ENCODE assay signal across 1 cellular context in the genomic region with DNA sequence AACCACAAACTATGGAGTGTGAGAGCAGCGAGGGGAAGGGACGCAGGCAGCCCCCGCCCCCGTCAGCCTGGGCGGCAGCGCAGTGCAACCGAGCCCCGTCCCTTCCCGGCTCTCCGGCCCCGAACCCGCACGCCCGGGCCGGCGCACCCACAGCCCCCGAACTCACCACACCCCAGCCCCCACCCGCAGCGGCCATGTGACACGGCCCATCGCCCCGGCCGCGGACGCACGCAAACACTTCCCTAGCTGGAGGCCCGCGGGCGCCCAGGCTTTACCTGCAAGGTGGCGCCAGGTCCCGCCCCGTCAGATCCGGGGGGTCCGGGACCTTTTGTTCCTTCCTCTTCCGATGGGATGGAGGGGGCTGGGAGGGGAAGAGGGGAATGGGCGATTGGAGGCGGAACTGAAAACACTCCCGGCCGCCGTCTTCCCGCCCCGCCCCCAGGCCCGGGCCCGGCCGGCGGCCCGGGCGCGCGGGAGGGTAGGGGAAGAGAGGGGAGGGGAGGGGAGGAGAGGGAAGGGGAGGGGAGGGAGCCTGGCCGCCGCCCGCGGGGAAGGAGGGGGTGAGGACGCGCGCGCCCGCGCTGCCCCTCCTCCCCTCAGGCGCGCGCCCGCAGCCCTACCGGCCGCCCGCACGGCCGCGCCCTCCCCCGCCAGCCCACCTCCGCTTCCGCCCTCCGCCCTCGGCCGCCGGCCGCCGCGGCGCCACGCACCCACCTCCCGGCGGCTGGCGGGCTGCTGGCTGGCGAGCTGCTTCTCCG.
TF ChIP-seq lines count a peak whose summit lies in the region.

A gene (minus strand): TSS at position 574 of the 758 bp plus-strand sequence. CDS start 33,903 bp downstream, outside the sequence.

TF ChIP-seq in WTC11, 78 proteins besides CTCF, POLR2A, EP300 and RAD21 (continued from another document and continues in another):
- TF ChIP-seq, protein P1, sequence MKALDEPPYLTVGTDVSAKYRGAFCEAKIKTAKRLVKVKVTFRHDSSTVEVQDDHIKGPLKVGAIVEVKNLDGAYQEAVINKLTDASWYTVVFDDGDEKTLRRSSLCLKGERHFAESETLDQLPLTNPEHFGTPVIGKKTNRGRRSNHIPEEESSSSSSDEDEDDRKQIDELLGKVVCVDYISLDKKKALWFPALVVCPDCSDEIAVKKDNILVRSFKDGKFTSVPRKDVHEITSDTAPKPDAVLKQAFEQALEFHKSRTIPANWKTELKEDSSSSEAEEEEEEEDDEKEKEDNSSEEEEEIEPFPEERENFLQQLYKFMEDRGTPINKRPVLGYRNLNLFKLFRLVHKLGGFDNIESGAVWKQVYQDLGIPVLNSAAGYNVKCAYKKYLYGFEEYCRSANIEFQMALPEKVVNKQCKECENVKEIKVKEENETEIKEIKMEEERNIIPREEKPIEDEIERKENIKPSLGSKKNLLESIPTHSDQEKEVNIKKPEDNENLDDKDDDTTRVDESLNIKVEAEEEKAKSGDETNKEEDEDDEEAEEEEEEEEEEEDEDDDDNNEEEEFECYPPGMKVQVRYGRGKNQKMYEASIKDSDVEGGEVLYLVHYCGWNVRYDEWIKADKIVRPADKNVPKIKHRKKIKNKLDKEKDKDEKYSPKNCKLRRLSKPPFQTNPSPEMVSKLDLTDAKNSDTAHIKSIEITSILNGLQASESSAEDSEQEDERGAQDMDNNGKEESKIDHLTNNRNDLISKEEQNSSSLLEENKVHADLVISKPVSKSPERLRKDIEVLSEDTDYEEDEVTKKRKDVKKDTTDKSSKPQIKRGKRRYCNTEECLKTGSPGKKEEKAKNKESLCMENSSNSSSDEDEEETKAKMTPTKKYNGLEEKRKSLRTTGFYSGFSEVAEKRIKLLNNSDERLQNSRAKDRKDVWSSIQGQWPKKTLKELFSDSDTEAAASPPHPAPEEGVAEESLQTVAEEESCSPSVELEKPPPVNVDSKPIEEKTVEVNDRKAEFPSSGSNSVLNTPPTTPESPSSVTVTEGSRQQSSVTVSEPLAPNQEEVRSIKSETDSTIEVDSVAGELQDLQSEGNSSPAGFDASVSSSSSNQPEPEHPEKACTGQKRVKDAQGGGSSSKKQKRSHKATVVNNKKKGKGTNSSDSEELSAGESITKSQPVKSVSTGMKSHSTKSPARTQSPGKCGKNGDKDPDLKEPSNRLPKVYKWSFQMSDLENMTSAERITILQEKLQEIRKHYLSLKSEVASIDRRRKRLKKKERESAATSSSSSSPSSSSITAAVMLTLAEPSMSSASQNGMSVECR (CRISPR knock-in tag; IDR thresholded peaks at IDR 0.05; ENCODE audit: borderline replicate concordance) = no peak; the same call in 1 of the 2 replicates
- TF ChIP-seq SP1 (CRISPR knock-in tag; conservative IDR thresholded peaks at IDR 0.05) (peak; percentile 40; the same call in 1 of the 2 replicates), ZNF219 (CRISPR knock-in tag; IDR thresholded peaks at IDR 0.05; ENCODE audit: borderline replicate concordance) (no peak), CBFB (CRISPR knock-in tag; IDR thresholded peaks at IDR 0.05; ENCODE audit: low read depth) (no peak), GABPB1 (CRISPR knock-in tag; IDR thresholded peaks at IDR 0.05) (no peak), NFE2L1 (CRISPR knock-in tag; IDR thresholded peaks at IDR 0.05) (no peak), FOXP1 (CRISPR knock-in tag; IDR thresholded peaks at IDR 0.05; ENCODE audit: borderline replicate concordance) (peak; percentile 72; the same call in 1 of the 2 replicates), CREB1 (CRISPR knock-in tag; IDR thresholded peaks at IDR 0.05) (no peak), ZNF263 (CRISPR knock-in tag; IDR thresholded peaks at IDR 0.05; ENCODE audit: low read depth) (no peak), MYBL2 (CRISPR knock-in tag; IDR thresholded peaks at IDR 0.05) (0 out of 2 replicates have a peak, but pooled peaks have one; percentile 32), NR2C2 (CRISPR knock-in tag; IDR thresholded peaks at IDR 0.05) (no peak), ZBTB21 (CRISPR knock-in tag; IDR thresholded peaks at IDR 0.05; ENCODE audit: borderline replicate concordance) (peak; percentile 42; the same call in 1 of the 2 replicates), CREM (CRISPR knock-in tag; IDR thresholded peaks at IDR 0.05) (no peak), TCF7 (CRISPR knock-in tag; IDR thresholded peaks at IDR 0.05; ENCODE audit: low read depth) (no peak), RELA (CRISPR knock-in tag; IDR thresholded peaks at IDR 0.05; ENCODE audit: borderline replicate concordance) (no peak), ZNF121 (CRISPR knock-in tag; IDR thresholded peaks at IDR 0.05) (no peak), TEAD4 (CRISPR knock-in tag; IDR thresholded peaks at IDR 0.05) (no peak), ZNF138 (CRISPR knock-in tag; conservative IDR thresholded peaks at IDR 0.05) (0 out of 2 replicates have a peak, but pooled peaks have one; percentile 25), EMX1 (CRISPR knock-in tag; IDR thresholded peaks at IDR 0.05) (no peak)
- TF ChIP-seq, protein P2, sequence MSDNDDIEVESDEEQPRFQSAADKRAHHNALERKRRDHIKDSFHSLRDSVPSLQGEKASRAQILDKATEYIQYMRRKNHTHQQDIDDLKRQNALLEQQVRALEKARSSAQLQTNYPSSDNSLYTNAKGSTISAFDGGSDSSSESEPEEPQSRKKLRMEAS (CRISPR knock-in tag; IDR thresholded peaks at IDR 0.05) = no peak; the same call in 1 of the 2 replicates
- TF ChIP-seq, protein P3, sequence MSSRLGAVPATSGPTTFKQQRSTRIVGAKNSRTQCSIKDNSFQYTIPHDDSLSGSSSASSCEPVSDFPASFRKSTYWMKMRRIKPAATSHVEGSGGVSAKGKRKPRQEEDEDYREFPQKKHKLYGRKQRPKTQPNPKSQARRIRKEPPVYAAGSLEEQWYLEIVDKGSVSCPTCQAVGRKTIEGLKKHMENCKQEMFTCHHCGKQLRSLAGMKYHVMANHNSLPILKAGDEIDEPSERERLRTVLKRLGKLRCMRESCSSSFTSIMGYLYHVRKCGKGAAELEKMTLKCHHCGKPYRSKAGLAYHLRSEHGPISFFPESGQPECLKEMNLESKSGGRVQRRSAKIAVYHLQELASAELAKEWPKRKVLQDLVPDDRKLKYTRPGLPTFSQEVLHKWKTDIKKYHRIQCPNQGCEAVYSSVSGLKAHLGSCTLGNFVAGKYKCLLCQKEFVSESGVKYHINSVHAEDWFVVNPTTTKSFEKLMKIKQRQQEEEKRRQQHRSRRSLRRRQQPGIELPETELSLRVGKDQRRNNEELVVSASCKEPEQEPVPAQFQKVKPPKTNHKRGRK (CRISPR knock-in tag; IDR thresholded peaks at IDR 0.05; ENCODE audit: borderline replicate concordance) = no peak
- TF ChIP-seq, protein P4, sequence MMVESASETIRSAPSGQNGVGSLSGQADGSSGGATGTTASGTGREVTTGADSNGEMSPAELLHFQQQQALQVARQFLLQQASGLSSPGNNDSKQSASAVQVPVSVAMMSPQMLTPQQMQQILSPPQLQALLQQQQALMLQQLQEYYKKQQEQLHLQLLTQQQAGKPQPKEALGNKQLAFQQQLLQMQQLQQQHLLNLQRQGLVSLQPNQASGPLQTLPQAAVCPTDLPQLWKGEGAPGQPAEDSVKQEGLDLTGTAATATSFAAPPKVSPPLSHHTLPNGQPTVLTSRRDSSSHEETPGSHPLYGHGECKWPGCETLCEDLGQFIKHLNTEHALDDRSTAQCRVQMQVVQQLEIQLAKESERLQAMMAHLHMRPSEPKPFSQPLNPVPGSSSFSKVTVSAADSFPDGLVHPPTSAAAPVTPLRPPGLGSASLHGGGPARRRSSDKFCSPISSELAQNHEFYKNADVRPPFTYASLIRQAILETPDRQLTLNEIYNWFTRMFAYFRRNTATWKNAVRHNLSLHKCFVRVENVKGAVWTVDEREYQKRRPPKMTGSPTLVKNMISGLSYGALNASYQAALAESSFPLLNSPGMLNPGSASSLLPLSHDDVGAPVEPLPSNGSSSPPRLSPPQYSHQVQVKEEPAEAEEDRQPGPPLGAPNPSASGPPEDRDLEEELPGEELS (CRISPR knock-in tag; IDR thresholded peaks at IDR 0.05) = no peak
- TF ChIP-seq, protein P5, sequence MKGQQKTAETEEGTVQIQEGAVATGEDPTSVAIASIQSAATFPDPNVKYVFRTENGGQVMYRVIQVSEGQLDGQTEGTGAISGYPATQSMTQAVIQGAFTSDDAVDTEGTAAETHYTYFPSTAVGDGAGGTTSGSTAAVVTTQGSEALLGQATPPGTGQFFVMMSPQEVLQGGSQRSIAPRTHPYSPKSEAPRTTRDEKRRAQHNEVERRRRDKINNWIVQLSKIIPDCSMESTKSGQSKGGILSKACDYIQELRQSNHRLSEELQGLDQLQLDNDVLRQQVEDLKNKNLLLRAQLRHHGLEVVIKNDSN (CRISPR knock-in tag; IDR thresholded peaks at IDR 0.05) = peak; percentile 53; the same call in 1 of the 2 replicates
- TF ChIP-seq, protein P6, sequence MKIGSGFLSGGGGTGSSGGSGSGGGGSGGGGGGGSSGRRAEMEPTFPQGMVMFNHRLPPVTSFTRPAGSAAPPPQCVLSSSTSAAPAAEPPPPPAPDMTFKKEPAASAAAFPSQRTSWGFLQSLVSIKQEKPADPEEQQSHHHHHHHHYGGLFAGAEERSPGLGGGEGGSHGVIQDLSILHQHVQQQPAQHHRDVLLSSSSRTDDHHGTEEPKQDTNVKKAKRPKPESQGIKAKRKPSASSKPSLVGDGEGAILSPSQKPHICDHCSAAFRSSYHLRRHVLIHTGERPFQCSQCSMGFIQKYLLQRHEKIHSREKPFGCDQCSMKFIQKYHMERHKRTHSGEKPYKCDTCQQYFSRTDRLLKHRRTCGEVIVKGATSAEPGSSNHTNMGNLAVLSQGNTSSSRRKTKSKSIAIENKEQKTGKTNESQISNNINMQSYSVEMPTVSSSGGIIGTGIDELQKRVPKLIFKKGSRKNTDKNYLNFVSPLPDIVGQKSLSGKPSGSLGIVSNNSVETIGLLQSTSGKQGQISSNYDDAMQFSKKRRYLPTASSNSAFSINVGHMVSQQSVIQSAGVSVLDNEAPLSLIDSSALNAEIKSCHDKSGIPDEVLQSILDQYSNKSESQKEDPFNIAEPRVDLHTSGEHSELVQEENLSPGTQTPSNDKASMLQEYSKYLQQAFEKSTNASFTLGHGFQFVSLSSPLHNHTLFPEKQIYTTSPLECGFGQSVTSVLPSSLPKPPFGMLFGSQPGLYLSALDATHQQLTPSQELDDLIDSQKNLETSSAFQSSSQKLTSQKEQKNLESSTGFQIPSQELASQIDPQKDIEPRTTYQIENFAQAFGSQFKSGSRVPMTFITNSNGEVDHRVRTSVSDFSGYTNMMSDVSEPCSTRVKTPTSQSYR (CRISPR knock-in tag; IDR thresholded peaks at IDR 0.05) = no peak
- TF ChIP-seq, protein P7, sequence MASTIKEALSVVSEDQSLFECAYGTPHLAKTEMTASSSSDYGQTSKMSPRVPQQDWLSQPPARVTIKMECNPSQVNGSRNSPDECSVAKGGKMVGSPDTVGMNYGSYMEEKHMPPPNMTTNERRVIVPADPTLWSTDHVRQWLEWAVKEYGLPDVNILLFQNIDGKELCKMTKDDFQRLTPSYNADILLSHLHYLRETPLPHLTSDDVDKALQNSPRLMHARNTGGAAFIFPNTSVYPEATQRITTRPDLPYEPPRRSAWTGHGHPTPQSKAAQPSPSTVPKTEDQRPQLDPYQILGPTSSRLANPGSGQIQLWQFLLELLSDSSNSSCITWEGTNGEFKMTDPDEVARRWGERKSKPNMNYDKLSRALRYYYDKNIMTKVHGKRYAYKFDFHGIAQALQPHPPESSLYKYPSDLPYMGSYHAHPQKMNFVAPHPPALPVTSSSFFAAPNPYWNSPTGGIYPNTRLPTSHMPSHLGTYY (CRISPR knock-in tag; IDR thresholded peaks at IDR 0.05) = no peak
- TF ChIP-seq, protein P8, sequence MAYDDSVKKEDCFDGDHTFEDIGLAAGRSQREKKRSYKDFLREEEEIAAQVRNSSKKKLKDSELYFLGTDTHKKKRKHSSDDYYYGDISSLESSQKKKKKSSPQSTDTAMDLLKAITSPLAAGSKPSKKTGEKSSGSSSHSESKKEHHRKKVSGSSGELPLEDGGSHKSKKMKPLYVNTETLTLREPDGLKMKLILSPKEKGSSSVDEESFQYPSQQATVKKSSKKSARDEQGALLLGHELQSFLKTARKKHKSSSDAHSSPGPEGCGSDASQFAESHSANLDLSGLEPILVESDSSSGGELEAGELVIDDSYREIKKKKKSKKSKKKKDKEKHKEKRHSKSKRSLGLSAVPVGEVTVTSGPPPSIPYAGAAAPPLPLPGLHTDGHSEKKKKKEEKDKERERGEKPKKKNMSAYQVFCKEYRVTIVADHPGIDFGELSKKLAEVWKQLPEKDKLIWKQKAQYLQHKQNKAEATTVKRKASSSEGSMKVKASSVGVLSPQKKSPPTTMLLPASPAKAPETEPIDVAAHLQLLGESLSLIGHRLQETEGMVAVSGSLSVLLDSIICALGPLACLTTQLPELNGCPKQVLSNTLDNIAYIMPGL (CRISPR knock-in tag; IDR thresholded peaks at IDR 0.05) = peak; percentile 79; the same call in 1 of the 2 replicates
- TF ChIP-seq, protein P9, sequence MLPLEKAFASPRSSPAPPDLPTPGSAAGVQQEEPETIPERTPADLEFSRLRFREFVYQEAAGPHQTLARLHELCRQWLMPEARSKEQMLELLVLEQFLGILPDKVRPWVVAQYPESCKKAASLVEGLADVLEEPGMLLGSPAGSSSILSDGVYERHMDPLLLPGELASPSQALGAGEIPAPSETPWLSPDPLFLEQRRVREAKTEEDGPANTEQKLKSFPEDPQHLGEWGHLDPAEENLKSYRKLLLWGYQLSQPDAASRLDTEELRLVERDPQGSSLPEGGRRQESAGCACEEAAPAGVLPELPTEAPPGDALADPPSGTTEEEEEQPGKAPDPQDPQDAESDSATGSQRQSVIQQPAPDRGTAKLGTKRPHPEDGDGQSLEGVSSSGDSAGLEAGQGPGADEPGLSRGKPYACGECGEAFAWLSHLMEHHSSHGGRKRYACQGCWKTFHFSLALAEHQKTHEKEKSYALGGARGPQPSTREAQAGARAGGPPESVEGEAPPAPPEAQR (CRISPR knock-in tag; IDR thresholded peaks at IDR 0.05) = no peak
- TF ChIP-seq, protein P10, sequence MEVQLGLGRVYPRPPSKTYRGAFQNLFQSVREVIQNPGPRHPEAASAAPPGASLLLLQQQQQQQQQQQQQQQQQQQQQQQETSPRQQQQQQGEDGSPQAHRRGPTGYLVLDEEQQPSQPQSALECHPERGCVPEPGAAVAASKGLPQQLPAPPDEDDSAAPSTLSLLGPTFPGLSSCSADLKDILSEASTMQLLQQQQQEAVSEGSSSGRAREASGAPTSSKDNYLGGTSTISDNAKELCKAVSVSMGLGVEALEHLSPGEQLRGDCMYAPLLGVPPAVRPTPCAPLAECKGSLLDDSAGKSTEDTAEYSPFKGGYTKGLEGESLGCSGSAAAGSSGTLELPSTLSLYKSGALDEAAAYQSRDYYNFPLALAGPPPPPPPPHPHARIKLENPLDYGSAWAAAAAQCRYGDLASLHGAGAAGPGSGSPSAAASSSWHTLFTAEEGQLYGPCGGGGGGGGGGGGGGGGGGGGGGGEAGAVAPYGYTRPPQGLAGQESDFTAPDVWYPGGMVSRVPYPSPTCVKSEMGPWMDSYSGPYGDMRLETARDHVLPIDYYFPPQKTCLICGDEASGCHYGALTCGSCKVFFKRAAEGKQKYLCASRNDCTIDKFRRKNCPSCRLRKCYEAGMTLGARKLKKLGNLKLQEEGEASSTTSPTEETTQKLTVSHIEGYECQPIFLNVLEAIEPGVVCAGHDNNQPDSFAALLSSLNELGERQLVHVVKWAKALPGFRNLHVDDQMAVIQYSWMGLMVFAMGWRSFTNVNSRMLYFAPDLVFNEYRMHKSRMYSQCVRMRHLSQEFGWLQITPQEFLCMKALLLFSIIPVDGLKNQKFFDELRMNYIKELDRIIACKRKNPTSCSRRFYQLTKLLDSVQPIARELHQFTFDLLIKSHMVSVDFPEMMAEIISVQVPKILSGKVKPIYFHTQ (CRISPR knock-in tag; IDR thresholded peaks at IDR 0.05) = no peak
- TF ChIP-seq, protein P11, sequence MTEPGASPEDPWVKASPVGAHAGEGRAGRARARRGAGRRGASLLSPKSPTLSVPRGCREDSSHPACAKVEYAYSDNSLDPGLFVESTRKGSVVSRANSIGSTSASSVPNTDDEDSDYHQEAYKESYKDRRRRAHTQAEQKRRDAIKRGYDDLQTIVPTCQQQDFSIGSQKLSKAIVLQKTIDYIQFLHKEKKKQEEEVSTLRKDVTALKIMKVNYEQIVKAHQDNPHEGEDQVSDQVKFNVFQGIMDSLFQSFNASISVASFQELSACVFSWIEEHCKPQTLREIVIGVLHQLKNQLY (CRISPR knock-in tag; IDR thresholded peaks at IDR 0.05) = no peak
